In genomic region chr21:17441370-17441769, GRCh38 we compare ENCODE assay signal across 1 cellular context.
TF ChIP-seq lines count a peak whose summit lies in the region.

No MANE protein-coding gene starts in this region.

TF ChIP-seq in GM23338, 12 proteins besides CTCF, POLR2A, EP300 and RAD21 (continued from another document):
- TF ChIP-seq ETS1 (IDR thresholded peaks at IDR 0.05), result no peak
- TF ChIP-seq ZNF114 (CRISPR knock-in tag; IDR thresholded peaks at IDR 0.05), result no peak
- no peak for TF ChIP-seq NANOG (IDR thresholded peaks at IDR 0.05; ENCODE audit: borderline replicate concordance)
- TF ChIP-seq STAT1 (IDR thresholded peaks at IDR 0.05; ENCODE audit: unreplicated experiment), result no peak
- no peak for TF ChIP-seq JUNB (IDR thresholded peaks at IDR 0.05; ENCODE audit: unreplicated experiment)
- TF ChIP-seq ZNF331 (CRISPR knock-in tag; IDR thresholded peaks at IDR 0.05; ENCODE audit: low read depth), result no peak
- TF ChIP-seq POLR2AphosphoS5 (IDR thresholded peaks at IDR 0.05; ENCODE audit: low read depth), result no peak
- no peak for TF ChIP-seq CREB1 (CRISPR knock-in tag; IDR thresholded peaks at IDR 0.05; ENCODE audit: low read depth)
- no peak for TF ChIP-seq EZH2 (IDR thresholded peaks at IDR 0.05; ENCODE audit: low read depth, unreplicated experiment)
TF ChIP-seq in GM23338: peak in this region for 0.
